30 cellular contexts compared by ENCODE assay signal in the genomic region with DNA sequence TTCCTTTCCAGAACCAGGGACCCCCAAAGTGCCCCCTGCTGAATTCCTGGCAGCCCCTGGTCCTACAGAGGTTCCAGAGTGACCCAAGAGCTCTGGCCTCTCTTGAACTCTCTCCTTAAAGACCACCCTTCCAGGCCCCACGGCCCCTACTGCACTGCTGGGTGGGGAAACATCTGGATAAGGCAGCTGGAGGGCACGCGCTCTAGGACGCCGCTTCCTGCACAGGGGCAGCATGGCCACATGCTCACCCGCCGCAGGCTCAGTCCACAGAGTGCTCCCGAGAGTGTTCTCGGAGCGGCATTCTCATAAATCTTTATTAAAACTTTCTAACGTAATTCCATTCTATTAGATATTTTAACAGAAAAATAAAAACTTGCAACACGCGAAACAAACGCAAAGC. TPM values are rescaled to one million over a fixed set of nuclear protein-coding genes. Genes with fewer than 3 reads are reported as not detected.
DNase-seq lines count a peak whose midpoint lies in the region; ATAC-seq and TF ChIP-seq lines count a peak whose summit lies in the region.
"Had no signal": no experiment of that assay in that cellular context is flagged by ENCODE, and none has a peak within 500 bp of the region (broad histone marks: within the 10 kb centered on the region; RNA-seq: fewer than 3 reads in every experiment).

No MANE protein-coding gene starts in this region.

- peaks cover 0 to 99% (median 40%) of the 10 kb centered on the region in 11 experiments; a peak in 17 of 22 replicates for H4K20me1 ChIP-seq in BLaER1 treated with 17β-estradiol and CSF1 and Interleukin-3, amounts not matched to agents 10 nM and 100 nM

- peaks cover 39% of the 10 kb centered on the region for H3K4me1 Mint-ChIP-seq in WTC11
- peaks cover 8% of the 10 kb centered on the region for H3K4me1 Mint-ChIP-seq in activated T-cell treated with anti-CD3 and anti-CD28 coated beads, Interleukin-2, amount 50 U/mL, for 72 hours (ENCODE audit: low read depth)

- H3K9me3 Mint-ChIP-seq in WTC11 = no peaks in the 10 kb centered on the region
- H3K9me3 Mint-ChIP-seq in activated T-cell treated with anti-CD3 and anti-CD28 coated beads, Interleukin-2, amount 50 U/mL, for 72 hours = no peaks in the 10 kb centered on the region
- H3K9me3 Mint-ChIP-seq: activated B cell treated with CpG ODN at 0.5 μM for 24 hours; effector memory CD8-positive, alpha-beta T cell had no signal

- CTCF ChIA-PET in WTC11 (lab: Charles Lee) (interaction anchor here (1.6 to 1.7 kb wide), 2 partner anchors 10 to 37 kb away, joined by 6 to 8 read pairs; partner anchors contain the start of gene RRBP1), HEK293T (lab: Yijun Ruan, JAX) (interaction anchor here (0.7 kb wide), 1 partner anchor 10 kb away, joined by 3 read pairs; no protein-coding TSS in a partner anchor)

- ATAC-seq in WTC11 = no peak
- no peak for ATAC-seq in right cardiac atrium
- no peak for ATAC-seq in activated T-cell treated with anti-CD3 and anti-CD28 coated beads, Interleukin-2, amount 50 U/mL, for 72 hours (replicated peaks in 1 of 2)
- ATAC-seq in GM18870 (IDR thresholded peaks at IDR 0.05; ENCODE audit: unreplicated experiment) = no peak
- ATAC-seq: effector memory CD8-positive, alpha-beta T cell; esophagus mucosa had no signal

- H3K4me3 Mint-ChIP-seq in WTC11 = no peak overlapping the region
- H3K4me3 Mint-ChIP-seq in activated T-cell treated with anti-CD3 and anti-CD28 coated beads, Interleukin-2, amount 50 U/mL, for 72 hours = no peak overlapping the region
- H3K4me3 Mint-ChIP-seq: activated B cell treated with CpG ODN at 0.5 μM for 24 hours; effector memory CD8-positive, alpha-beta T cell had no signal

- in situ Hi-C loops in GM13977 (cut with MboI; ENCODE audit: low pct_unique_long_range_greater_than_20kb, low sequenced_read_pairs, unreplicated experiment) = no loop called here

- H3K4me3 ChIP-seq in BLaER1 treated with 17β-estradiol and CSF1 and Interleukin-3, amounts not matched to agents 10 nM and 100 nM = no peak overlapping the region
- no peak overlapping the region for H3K4me3 ChIP-seq in right cardiac atrium (ENCODE audit: low read length)
- H3K4me3 ChIP-seq: coronary artery, gastrocnemius medialis, lung had no signal

- POLR2A ChIA-PET in WTC11 (lab: Charles Lee) (no interaction called here), HEK293T (lab: Yijun Ruan, JAX) (no interaction called here)

- TF ChIP-seq CTCF in WTC11 (IDR thresholded peaks at IDR 0.05) (no peak), GM13977 (IDR thresholded peaks at IDR 0.05; ENCODE audit: extremely low read depth, insufficient read depth, missing control alignments) (no peak)

- H3K9me3 ChIP-seq in BLaER1 treated with 17β-estradiol and CSF1 and Interleukin-3, amounts not matched to agents 10 nM and 100 nM (replicated peaks in 1 of 11) = no peaks in the 10 kb centered on the region
- no peaks in the 10 kb centered on the region for H3K9me3 ChIP-seq in right cardiac atrium (ENCODE audit: control insufficient read depth, low read length)
- H3K9me3 ChIP-seq: gastrocnemius medialis, neutrophil had no signal

- peaks cover 72 to 100% (median 100%) of the 10 kb centered on the region in 10 experiments for H3K4me1 ChIP-seq in BLaER1 treated with 17β-estradiol and CSF1 and Interleukin-3, amounts not matched to agents 10 nM and 100 nM
- H3K4me1 ChIP-seq in right cardiac atrium (ENCODE audit: control insufficient read depth, insufficient read depth, low read length) = peaks cover 40% of the 10 kb centered on the region

- DNase-seq in WTC11 (ENCODE audit: low spot score) = no peak
- peak in 1 of 3 donors; percentile 55 for DNase-seq in right cardiac atrium
- peak; percentile 69 for DNase-seq in posterior vena cava (ENCODE audit: low spot score)
- no peak for DNase-seq in GM13977 (ENCODE audit: low spot score)
- no peak for DNase-seq in activated T-cell treated with anti-CD3 and anti-CD28 coated beads, Interleukin-2, amount 50 U/mL, for 72 hours
- no peak for DNase-seq in HEK293T (ENCODE audit: extremely low spot score)
- DNase-seq: ACHN; activated B cell treated with CpG ODN at 0.5 μM for 24 hours; activated CD4-positive, alpha-beta T cell treated with anti-CD3 and anti-CD28 coated beads, Interleukin-2, amount 50 U/mL, for 4 hours; activated effector memory CD4-positive, alpha-beta T cell treated with Interleukin-2 at 50 U/mL for 16 hours; COR-L47; effector memory CD8-positive, alpha-beta T cell; H7; islet precursor cell; NCI-H187 treated with DMSO at 0.1 percent for 48 hours; NCI-H69; substantia nigra; SW 1271; T1000 had no signal

- H3K36me3 ChIP-seq in BLaER1 treated with 17β-estradiol and CSF1 and Interleukin-3, amounts not matched to agents 10 nM and 100 nM = peaks cover 23 to 32% (median 30%) of the 10 kb centered on the region in 11 experiments; a peak in 21 of 22 replicates
- H3K36me3 ChIP-seq: gastrocnemius medialis had no signal

- intact Hi-C loops in right cardiac atrium (cut with DNase I) (no loop called here), posterior vena cava (cut with DNase I) (no loop called here)

- peaks cover 13% of the 10 kb centered on the region for H3K36me3 Mint-ChIP-seq in WTC11
- H3K36me3 Mint-ChIP-seq in activated T-cell treated with anti-CD3 and anti-CD28 coated beads, Interleukin-2, amount 50 U/mL, for 72 hours (ENCODE audit: insufficient read depth in 2 of 2) = no peaks in the 10 kb centered on the region

- H3K27me3 ChIP-seq in BLaER1 treated with 17β-estradiol and CSF1 and Interleukin-3, amounts not matched to agents 10 nM and 100 nM = no peaks in the 10 kb centered on the region
- H3K27me3 ChIP-seq in right cardiac atrium (ENCODE audit: control insufficient read depth, insufficient read depth) = no peaks in the 10 kb centered on the region
- H3K27me3 ChIP-seq: gastrocnemius medialis, neutrophil had no signal

- H3K27ac ChIP-seq in BLaER1 treated with 17β-estradiol and CSF1 and Interleukin-3, amounts not matched to agents 10 nM and 100 nM = peak overlapping the region in 8 of 11 experiments; percentile 37 to 97 (median 93); a peak in 15 of 22 replicates
- H3K27ac ChIP-seq in right cardiac atrium (ENCODE audit: low read length) = peak overlapping the region; percentile 48
- H3K27ac ChIP-seq: neutrophil had no signal

- H3K27ac Mint-ChIP-seq in WTC11 = peak overlapping the region; percentile 84
- H3K27ac Mint-ChIP-seq in activated T-cell treated with anti-CD3 and anti-CD28 coated beads, Interleukin-2, amount 50 U/mL, for 72 hours = no peak overlapping the region
- H3K27ac Mint-ChIP-seq: activated B cell treated with CpG ODN at 0.5 μM for 24 hours; effector memory CD8-positive, alpha-beta T cell had no signal

- no peaks in the 10 kb centered on the region for H3K27me3 Mint-ChIP-seq in WTC11 (ENCODE audit: low read depth)
- H3K27me3 Mint-ChIP-seq in activated T-cell treated with anti-CD3 and anti-CD28 coated beads, Interleukin-2, amount 50 U/mL, for 72 hours (ENCODE audit: low read depth) = no peaks in the 10 kb centered on the region
- H3K27me3 Mint-ChIP-seq: activated B cell treated with CpG ODN at 0.5 μM for 24 hours; effector memory CD8-positive, alpha-beta T cell had no signal

- H3K9ac ChIP-seq in BLaER1 treated with 17β-estradiol and CSF1 and Interleukin-3, amounts not matched to agents 10 nM and 100 nM = peak overlapping the region in 8 of 11 experiments; percentile 70 to 85 (median 78); a peak in 13 of 22 replicates

- WGBS in right cardiac atrium = 94% methylated on average over 14 of the region's 14 CpGs

- peak overlapping the region; percentile 73 to 94 (median 85) for H3K4me2 ChIP-seq in BLaER1 treated with 17β-estradiol and CSF1 and Interleukin-3, amounts not matched to agents 10 nM and 100 nM

TF ChIP-seq in WTC11, 78 proteins besides CTCF, POLR2A, EP300 and RAD21 (continues in another document):
- TF ChIP-seq CREB1 (CRISPR knock-in tag; IDR thresholded peaks at IDR 0.05) = no peak
- TF ChIP-seq FOXK1 (CRISPR knock-in tag; IDR thresholded peaks at IDR 0.05) = no peak
- TF ChIP-seq SP1 (CRISPR knock-in tag; conservative IDR thresholded peaks at IDR 0.05) = no peak
- TF ChIP-seq RORB (CRISPR knock-in tag; IDR thresholded peaks at IDR 0.05) = no peak
- TF ChIP-seq GABPB1 (CRISPR knock-in tag; IDR thresholded peaks at IDR 0.05) = no peak

TF ChIP-seq in HEK293T, 16 proteins besides CTCF, POLR2A, EP300 and RAD21:
- TF ChIP-seq PKNOX1 (IDR thresholded peaks at IDR 0.05) = no peak
- no peak for TF ChIP-seq HDGF (IDR thresholded peaks at IDR 0.05; ENCODE audit: borderline replicate concordance)
- TF ChIP-seq L3MBTL2 (conservative IDR thresholded peaks at IDR 0.05) = no peak
- TF ChIP-seq FOXM1 (IDR thresholded peaks at IDR 0.05; ENCODE audit: borderline replicate concordance) = no peak
- TF ChIP-seq NFRKB (IDR thresholded peaks at IDR 0.05) = no peak
- no peak for TF ChIP-seq FOXK2 (IDR thresholded peaks at IDR 0.05)
- TF ChIP-seq SUZ12 (IDR thresholded peaks at IDR 0.05) = no peak
- TF ChIP-seq ZNF384 (IDR thresholded peaks at IDR 0.05) = no peak
- no peak for TF ChIP-seq LEF1 (IDR thresholded peaks at IDR 0.05; ENCODE audit: borderline replicate concordance)
- no peak for TF ChIP-seq ELF4 (IDR thresholded peaks at IDR 0.05)

RNA-seq across cellular contexts. Expression of gene RRBP1, which starts 37.0 kb away (rescaled TPM):
- total RNA-seq in WTC11 (2021) = 161 to 171 TPM (median 162 TPM) in 3 replicates
- 100 to 1,000 TPM in 1 of 4 donors, 10 to 100 TPM in 3; 49.8 to 120 (median 57.1) TPM for total RNA-seq in right cardiac atrium
- polyA plus RNA-seq in right cardiac atrium = 38.2 TPM
- total RNA-seq in posterior vena cava = 100 to 1,000 TPM; 128 TPM
- total RNA-seq in activated T-cell treated with anti-CD3 and anti-CD28 coated beads, Interleukin-2, amount 50 U/mL, for 72 hours = 10 to 100 TPM; 17.1 to 25.7 TPM

RNA-seq across cellular contexts. Expression of gene BANF2, which starts 54.8 kb away (rescaled TPM):
- total RNA-seq in WTC11 (2021) (not detected in 3 replicates), right cardiac atrium (not detected), posterior vena cava (not detected)
- not detected for polyA plus RNA-seq in right cardiac atrium
- total RNA-seq in activated T-cell treated with anti-CD3 and anti-CD28 coated beads, Interleukin-2, amount 50 U/mL, for 72 hours = not detected
- total RNA-seq: activated B cell treated with CpG ODN at 0.5 μM for 24 hours, Daoy, esophagus mucosa, gastrocnemius medialis, H7, LHCN-M2, lung had no signal
- polyA plus RNA-seq: BJ, lung, small intestine had no signal
